ENCODE assay signal across 21 cellular contexts in the genomic region with DNA sequence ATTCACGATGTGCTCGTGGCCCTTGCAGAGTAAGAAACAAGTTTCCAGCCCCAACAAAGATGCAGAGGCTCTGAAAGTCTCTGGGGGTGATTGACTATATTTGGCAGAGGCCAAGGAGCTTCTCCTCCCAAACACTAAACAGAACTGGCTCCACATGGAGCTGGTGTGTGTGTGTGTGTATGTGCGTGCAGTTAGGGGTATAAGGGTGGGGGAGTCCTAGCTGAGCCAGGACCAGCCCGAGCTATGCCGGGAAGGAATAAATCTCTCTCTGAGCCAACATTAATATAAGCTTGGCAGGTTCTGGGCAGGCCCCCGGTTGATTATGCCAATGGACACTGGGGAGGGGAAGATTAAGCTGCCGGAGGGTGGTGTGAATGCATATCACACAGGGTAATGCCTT.
A peak's percentile ranks its signal among the peaks of the same experiment; 100 is the strongest.
DNase-seq lines count a peak whose midpoint lies in the region; ATAC-seq and TF ChIP-seq lines count a peak whose summit lies in the region.
"Had no signal": no experiment of that assay in that cellular context is flagged by ENCODE, and none has a peak within 500 bp of the region (broad histone marks: within the 10 kb centered on the region; RNA-seq: fewer than 3 reads in every experiment).

No MANE protein-coding gene starts in this region.

- peaks cover 20% of the 10 kb centered on the region for H3K4me1 Mint-ChIP-seq in mesothelial cell of epicardium
- H3K4me1 Mint-ChIP-seq: CD4-positive, CD25-positive, alpha-beta regulatory T cell had no signal

- TF ChIP-seq CTCF in SK-N-SH (IDR thresholded peaks at IDR 0.05) (no peak), mesothelial cell of epicardium (IDR thresholded peaks at IDR 0.05; ENCODE audit: unreplicated experiment) (no peak), sigmoid colon (IDR thresholded peaks at IDR 0.05) (no peak), foreskin fibroblast (IDR thresholded peaks at IDR 0.05; ENCODE audit: low read depth, low read length) (no peak)

- peaks cover 41% of the 10 kb centered on the region for H3K27me3 Mint-ChIP-seq in mesothelial cell of epicardium (ENCODE audit: low read depth)
- H3K27me3 Mint-ChIP-seq: CD4-positive, CD25-positive, alpha-beta regulatory T cell had no signal

- CTCF ChIA-PET in SK-N-SH (lab: Yijun Ruan, JAX): interaction anchor here (1.4 kb wide), 1 partner anchor 14 kb away, joined by 3 read pairs; no protein-coding TSS in a partner anchor

- H3K27ac ChIP-seq in SK-N-SH (ENCODE audit: low read depth in 2 of 2, low read length in 1 of 2) (no peak overlapping the region), sigmoid colon (peak overlapping the region; percentile 41 to 82 (median 76)), aorta (ENCODE audit: low read depth in 1 of 2, low read length in 2 of 2) (peak overlapping the region in 1 of 2 donors; percentile 10)

- TF ChIP-seq RAD21 in SK-N-SH (IDR thresholded peaks at IDR 0.05; ENCODE audit: low read length): no peak

- no peaks in the 10 kb centered on the region for H3K79me2 ChIP-seq in SK-N-SH (ENCODE audit: insufficient read depth)

- peak; percentile 15 for DNase-seq in SK-N-SH
- peak in 1 of 2 experiments; percentile 53 for DNase-seq in mesothelial cell of epicardium (ENCODE audit: low spot score in 2 of 2, unreplicated experiment in 2 of 2)
- DNase-seq in sigmoid colon: peak; percentile 92
- DNase-seq in aorta: peak; percentile 70 to 79
- DNase-seq in activated naive CD4-positive, alpha-beta T cell treated with Interleukin-2 at 50 U/mL for 16 hours: no peak
- no peak for DNase-seq in foreskin fibroblast
- DNase-seq in NCI-H226: no peak
- DNase-seq: BE2C; CD4-positive, CD25-positive, alpha-beta regulatory T cell; COR-L47; DMS 273 treated with DMSO at 0.1 percent for 48 hours; DND-41; KG1; MV-4-11; NCI-H1694 treated with DMSO at 0.1 percent for 48 hours; NCI-H526 treated with DMSO at 0.1 percent for 48 hours had no signal

- H3K4me3 ChIP-seq in SK-N-SH (ENCODE audit: low read depth in 2 of 2, low read length in 1 of 2) (no peak overlapping the region), sigmoid colon (no peak overlapping the region), aorta (ENCODE audit: low read length in 2 of 2) (no peak overlapping the region), foreskin fibroblast (ENCODE audit: low read depth in 1 of 2, low read length in 2 of 2) (no peak overlapping the region)
- H3K4me3 ChIP-seq: GM23338 had no signal

- H3K9me3 ChIP-seq in SK-N-SH (no peaks in the 10 kb centered on the region), sigmoid colon (no peaks in the 10 kb centered on the region), aorta (ENCODE audit: control insufficient read depth, low read length) (no peaks in the 10 kb centered on the region)
- H3K9me3 ChIP-seq: BE2C had no signal

- no peaks in the 10 kb centered on the region for H3K36me3 Mint-ChIP-seq in mesothelial cell of epicardium

- H4K20me1 ChIP-seq in SK-N-SH (ENCODE audit: insufficient read depth): no peaks in the 10 kb centered on the region

- H3K36me3 ChIP-seq in SK-N-SH (replicated peaks in 1 of 2; ENCODE audit: control insufficient read depth in 1 of 2, insufficient read depth in 2 of 2, low read length in 1 of 2) (no peaks in the 10 kb centered on the region), sigmoid colon (no peaks in the 10 kb centered on the region), aorta (ENCODE audit: control insufficient read depth in 1 of 2, insufficient read depth in 2 of 2, low read length in 1 of 2) (no peaks in the 10 kb centered on the region)
- H3K36me3 ChIP-seq: BE2C had no signal

- H3K27me3 ChIP-seq in SK-N-SH (ENCODE audit: insufficient read depth) (no peaks in the 10 kb centered on the region), sigmoid colon (no peaks in the 10 kb centered on the region), aorta (ENCODE audit: control insufficient read depth in 1 of 2, insufficient read depth in 2 of 2, low read length in 1 of 2) (no peaks in the 10 kb centered on the region)
- H3K27me3 ChIP-seq: BE2C had no signal

- H3K4me3 Mint-ChIP-seq in mesothelial cell of epicardium: no peak overlapping the region
- H3K4me3 Mint-ChIP-seq: CD4-positive, CD25-positive, alpha-beta regulatory T cell; GM23338 had no signal

- H3K27ac Mint-ChIP-seq in mesothelial cell of epicardium: peak overlapping the region; percentile 37
- H3K27ac Mint-ChIP-seq: CD4-positive, CD25-positive, alpha-beta regulatory T cell; GM23338 had no signal

- no peaks in the 10 kb centered on the region for H3F3A ChIP-seq in SK-N-SH (replicated peaks; ENCODE audit: insufficient read depth)

- H3K4me1 ChIP-seq in SK-N-SH (ENCODE audit: control insufficient read depth in 1 of 2, insufficient read depth in 2 of 2, low read depth in 1 of 2, low read length in 1 of 2): peaks cover 0 to 8% of the 10 kb centered on the region in 2 experiments; a peak in 1 of 4 replicates
- H3K4me1 ChIP-seq in sigmoid colon: peaks cover 0 to 37% (median 25%) of the 10 kb centered on the region in 4 donors
- peaks cover 0 to 3% of the 10 kb centered on the region in 2 donors for H3K4me1 ChIP-seq in aorta (ENCODE audit: control insufficient read depth in 1 of 2, insufficient read depth in 2 of 2, low read length in 2 of 2)

- TF ChIP-seq EP300 in SK-N-SH (IDR thresholded peaks at IDR 0.05; ENCODE audit: borderline replicate concordance in 1 of 2, low read depth in 1 of 2, low read length in 1 of 2): no peak
- peak; percentile 37 to 88 (median 62) for TF ChIP-seq EP300 in sigmoid colon (IDR thresholded peaks at IDR 0.05)

- no peak for TF ChIP-seq POLR2A in sigmoid colon (IDR thresholded peaks at IDR 0.05)

- POLR2A ChIA-PET in SK-N-SH (lab: Yijun Ruan, JAX): no interaction called here

- intact Hi-C loops in sigmoid colon (cut with DNase I) (loop anchor here (2.0 to 5.0 kb wide), 2 partner anchors 126 to 231 kb away; no protein-coding TSS in a partner anchor), aorta (cut with DNase I) (loop anchor here in 1 of 2 donors (5.0 kb wide), 1 partner anchor 94 kb away; no protein-coding TSS in a partner anchor)

- no peak overlapping the region for H3K4me2 ChIP-seq in SK-N-SH
- H3K4me2 ChIP-seq: GM23338 had no signal

- H2AFZ ChIP-seq in SK-N-SH (ENCODE audit: low read depth): no peak overlapping the region
- H2AFZ ChIP-seq: GM23338 had no signal

- WGBS in SK-N-SH (ENCODE audit: low lambda C conversion rate): 52% methylated on average over 7 of the region's 7 CpGs
- 69 to 70% methylated on average over 7 of the region's 7 CpGs for WGBS in sigmoid colon, 2 donors
- WGBS in aorta, 2 donors: 3 to 5% methylated on average over 7 of the region's 7 CpGs

- H3K9me3 Mint-ChIP-seq in mesothelial cell of epicardium: no peaks in the 10 kb centered on the region
- H3K9me3 Mint-ChIP-seq: GM23338 had no signal

- no peaks in the 10 kb centered on the region for H3K9me2 ChIP-seq in SK-N-SH

- no peak for ATAC-seq in SK-N-SH treated with all-trans-retinoic acid at 6 μM for 48 hours
- ATAC-seq in aorta (ENCODE audit: low FRiP score): peak; percentile 84
- ATAC-seq: GM23338, HCT116, HepG2, Right ventricle myocardium inferior had no signal

- no peak overlapping the region for H3K9ac ChIP-seq in SK-N-SH

TF ChIP-seq in SK-N-SH, 30 proteins besides CTCF, POLR2A, EP300 and RAD21:
- TF ChIP-seq FOXM1 (IDR thresholded peaks at IDR 0.05; ENCODE audit: low read depth): no peak
- no peak for TF ChIP-seq ELF1 (IDR thresholded peaks at IDR 0.05)

TF ChIP-seq in SK-N-SH treated with all-trans-retinoic acid at 6 μM for 48 hours, 23 proteins besides CTCF, POLR2A, EP300 and RAD21:
- no peak for TF ChIP-seq POU6F1 (CRISPR knock-in tag; IDR thresholded peaks at IDR 0.05; ENCODE audit: borderline replicate concordance, low read depth)

Comparison
In these comparisons a context has a peak if more than half of its experiments do, and no peak if none do; other contexts are left out.
1. DNase-seq: peak in SK-N-SH (single experiment), sigmoid colon (single experiment) and aorta (2 of 2); none in activated naive CD4-positive, alpha-beta T cell treated with Interleukin-2 at 50 U/mL for 16 hours (single experiment), foreskin fibroblast (0 of 2) and NCI-H226 (single experiment).
2. H3K27ac ChIP-seq: peak in sigmoid colon (4 of 4); none in SK-N-SH (0 of 2).